ENCODE assay signal across 16 cellular contexts in genomic region chr11:64262271-64263002, GRCh38. TPM values are rescaled to one million over a fixed set of nuclear protein-coding genes. Genes with fewer than 3 reads are reported as not detected.
DNase-seq lines count a peak whose midpoint lies in the region; ATAC-seq and TF ChIP-seq lines count a peak whose summit lies in the region.
"Had no signal": no experiment of that assay in that cellular context is flagged by ENCODE, and none has a peak within 500 bp of the region (broad histone marks: within the 10 kb centered on the region; RNA-seq: fewer than 3 reads in every experiment).

No MANE protein-coding gene starts in this region.

- ATAC-seq in right cardiac atrium: no peak
- no peak for ATAC-seq in heart right ventricle
- ATAC-seq in HG03521 (IDR thresholded peaks at IDR 0.05; ENCODE audit: unreplicated experiment): no peak

- intact Hi-C loops in right cardiac atrium (cut with DNase I) (no loop called here), heart right ventricle (cut with DNase I) (no loop called here)

- H3K4me1 Mint-ChIP-seq in mesothelial cell of epicardium: peaks cover 9% of the 10 kb centered on the region

- H3K4me1 ChIP-seq in right cardiac atrium (ENCODE audit: control insufficient read depth, insufficient read depth, low read length): no peaks in the 10 kb centered on the region
- peaks cover 4 to 13% (median 7%) of the 10 kb centered on the region in 9 donors for H3K4me1 ChIP-seq in heart right ventricle
- peaks cover 28% of the 10 kb centered on the region for H3K4me1 ChIP-seq in mesodermal cell (ENCODE audit: control insufficient read depth, insufficient read depth, low read length, poor library complexity, severe bottlenecking)

- H3K27me3 ChIP-seq in right cardiac atrium (ENCODE audit: control insufficient read depth, insufficient read depth) (no peaks in the 10 kb centered on the region), heart right ventricle (no peaks in the 10 kb centered on the region)

- H3K36me3 ChIP-seq in heart right ventricle: peaks cover 0 to 98% (median 28%) of the 10 kb centered on the region in 9 donors
- peaks cover 92% of the 10 kb centered on the region for H3K36me3 ChIP-seq in mesodermal cell (ENCODE audit: control insufficient read depth, insufficient read depth, low read length)

- WGBS in right cardiac atrium: 93% methylated on average over 42 of the region's 42 CpGs
- WGBS in heart right ventricle, 2 donors: 94 to 95% methylated on average over 42 of the region's 42 CpGs
- WGBS in mesodermal cell (ENCODE audit: insufficient coverage in 2 of 2), 2 experiments: 95 to 96% methylated on average over 34 to 41 of the region's 42 CpGs

- no peaks in the 10 kb centered on the region for H3K9me3 Mint-ChIP-seq in mesothelial cell of epicardium

- peak in 2 of 3 donors; percentile 52 to 67 for DNase-seq in right cardiac atrium
- DNase-seq in heart right ventricle: no peak
- no peak for DNase-seq in hepatic stellate cell (ENCODE audit: low spot score)
- no peak for DNase-seq in mesothelial cell of epicardium (ENCODE audit: low spot score in 2 of 2, unreplicated experiment in 2 of 2)
- DNase-seq: COR-L47, DMS153, GOT3, KG1, NCI-H1105, NCI-H1694 treated with DMSO at 0.1 percent for 48 hours, NCI-H446, PC-3 had no signal

- H3K27me3 Mint-ChIP-seq in mesothelial cell of epicardium (ENCODE audit: low read depth): no peaks in the 10 kb centered on the region

- H3K4me3 ChIP-seq in right cardiac atrium (ENCODE audit: low read length) (no peak overlapping the region), heart right ventricle (no peak overlapping the region), mesodermal cell (ENCODE audit: extremely low read depth, insufficient read depth, low read length, poor library complexity, severe bottlenecking) (no peak overlapping the region)

- H3K9me3 ChIP-seq in right cardiac atrium (ENCODE audit: control insufficient read depth, low read length) (no peaks in the 10 kb centered on the region), heart right ventricle (no peaks in the 10 kb centered on the region), mesodermal cell (ENCODE audit: control insufficient read depth, low read length) (no peaks in the 10 kb centered on the region)

- H3K4me3 Mint-ChIP-seq in mesothelial cell of epicardium: no peak overlapping the region
- H3K4me3 Mint-ChIP-seq: CD14-positive monocyte had no signal

- no peak overlapping the region for H3K27ac Mint-ChIP-seq in mesothelial cell of epicardium

- H3K27ac ChIP-seq in right cardiac atrium (ENCODE audit: low read length) (no peak overlapping the region), heart right ventricle (no peak overlapping the region), mesodermal cell (ENCODE audit: low read depth, low read length, severe bottlenecking) (peak overlapping the region; percentile 83)
- H3K27ac ChIP-seq: HL-60 had no signal

- H3K36me3 Mint-ChIP-seq in mesothelial cell of epicardium: peaks cover 29% of the 10 kb centered on the region

- TF ChIP-seq CTCF in heart right ventricle (IDR thresholded peaks at IDR 0.05) (no peak), mesothelial cell of epicardium (IDR thresholded peaks at IDR 0.05; ENCODE audit: unreplicated experiment) (no peak)

RNA-seq across cellular contexts. Expression of gene PLCB3, which starts 11.1 kb away (rescaled TPM):
- total RNA-seq in right cardiac atrium: 10 to 100 TPM; 10.9 to 14.2 (median 13.7) TPM
- 7.9 TPM for polyA plus RNA-seq in right cardiac atrium
- 10 to 100 TPM in 3 of 10 donors, 1 to 10 TPM in 7; 5.8 to 13.3 (median 8.7) TPM for total RNA-seq in heart right ventricle
- 10 to 100 TPM in 1 of 2 donors, 1 to 10 TPM in 1; 9.5 to 13.1 TPM for polyA plus RNA-seq in heart right ventricle
- polyA plus RNA-seq in mesodermal cell (2013, experiment 1 of 2): 31.8 TPM
- polyA plus RNA-seq in mesodermal cell (2013, experiment 2 of 2): 29.5 TPM
- 34.9 to 35.7 TPM (median 35.7 TPM) in 3 replicates for total RNA-seq in mesothelial cell of epicardium

RNA-seq across cellular contexts. Expression of gene PPP1R14B, which starts 15.7 kb away (rescaled TPM):
- 100 to 1,000 TPM in 2 of 4 donors, 10 to 100 TPM in 2; 75.3 to 146 (median 105) TPM for total RNA-seq in right cardiac atrium
- 99.9 TPM for polyA plus RNA-seq in right cardiac atrium
- total RNA-seq in heart right ventricle: 100 to 1,000 TPM in 4 of 10 donors, 10 to 100 TPM in 6; 52.4 to 194 (median 77.2) TPM
- polyA plus RNA-seq in heart right ventricle: 100 to 1,000 TPM; 229 to 331 TPM
- 310 TPM for polyA plus RNA-seq in mesodermal cell (2013, experiment 1 of 2)
- 253 TPM for polyA plus RNA-seq in mesodermal cell (2013, experiment 2 of 2)
- total RNA-seq in mesothelial cell of epicardium: 119 to 131 TPM (median 124 TPM) in 3 replicates

RNA-seq across cellular contexts. Expression of gene FKBP2, which starts 21.5 kb away (rescaled TPM):
- 10 to 100 TPM; 33.5 to 70.3 (median 64.4) TPM for total RNA-seq in right cardiac atrium
- polyA plus RNA-seq in right cardiac atrium: 173 TPM
- total RNA-seq in heart right ventricle: 10 to 100 TPM; 40.2 to 82.0 (median 45.9) TPM
- polyA plus RNA-seq in heart right ventricle: 100 to 1,000 TPM; 376 to 404 TPM
- polyA plus RNA-seq in mesodermal cell (2013, experiment 1 of 2): 71.7 TPM
- polyA plus RNA-seq in mesodermal cell (2013, experiment 2 of 2): 72.1 TPM
- 35.5 to 40.2 TPM (median 36.4 TPM) in 3 replicates for total RNA-seq in mesothelial cell of epicardium

RNA-seq across cellular contexts. Expression of gene BAD, which starts 22.0 kb away (rescaled TPM):
- total RNA-seq in right cardiac atrium (100 to 1,000 TPM in 3 of 4 donors, 10 to 100 TPM in 1; 87.5 to 135 (median 111) TPM), heart right ventricle (100 to 1,000 TPM in 1 of 10 donors, 10 to 100 TPM in 9; 40.7 to 106 (median 52.2) TPM), mesothelial cell of epicardium (50.2 to 53.1 TPM (median 52.2 TPM) in 3 replicates)
- polyA plus RNA-seq in right cardiac atrium (164 TPM), heart right ventricle (100 to 1,000 TPM in 1 of 2 donors, 10 to 100 TPM in 1; 92.1 to 104 TPM)
- polyA plus RNA-seq in mesodermal cell (2013, experiment 1 of 2): 48.0 TPM
- 44.6 TPM for polyA plus RNA-seq in mesodermal cell (2013, experiment 2 of 2)

RNA-seq across cellular contexts. Expression of gene GPR137, which starts 23.2 kb away (rescaled TPM):
- total RNA-seq in right cardiac atrium: 10 to 100 TPM; 31.3 to 41.7 (median 38.5) TPM
- 35.2 TPM for polyA plus RNA-seq in right cardiac atrium
- 10 to 100 TPM; 16.4 to 43.0 (median 24.3) TPM for total RNA-seq in heart right ventricle
- 10 to 100 TPM; 18.4 to 31.8 TPM for polyA plus RNA-seq in heart right ventricle
- polyA plus RNA-seq in mesodermal cell (2013, experiment 1 of 2): 34.8 TPM
- polyA plus RNA-seq in mesodermal cell (2013, experiment 2 of 2): 29.7 TPM
- 43.8 to 45.1 TPM (median 44.6 TPM) in 3 replicates for total RNA-seq in mesothelial cell of epicardium

Comparison
In these comparisons a context has a peak if more than half of its experiments do, and no peak if none do; other contexts are left out.
1. DNase-seq: peak in right cardiac atrium (2 of 3); none in heart right ventricle (0 of 2), hepatic stellate cell (single experiment) and mesothelial cell of epicardium (0 of 2).